1 cellular context compared by ENCODE assay signal in the genomic region with DNA sequence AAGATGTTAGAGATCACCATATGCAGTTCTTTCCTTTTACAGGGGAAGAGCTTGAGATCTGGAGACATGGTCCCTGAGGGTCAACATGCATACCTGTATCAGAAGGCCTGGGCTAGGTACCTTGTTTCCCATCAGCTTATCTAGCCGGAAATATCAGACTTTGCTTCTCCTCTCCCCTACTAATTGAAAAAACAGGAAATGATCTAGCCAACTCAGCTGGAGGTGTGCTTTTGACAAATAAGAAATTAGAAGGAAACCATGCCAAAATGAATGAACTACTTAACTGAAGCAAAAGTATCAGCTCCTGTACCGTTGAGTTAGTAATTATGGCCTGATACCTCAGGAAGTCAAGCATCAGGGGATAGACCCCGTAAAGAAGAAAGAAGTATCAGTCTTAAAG.
TF ChIP-seq lines count a peak whose summit lies in the region.

No MANE protein-coding gene starts in this region.

TF ChIP-seq in GM23338, 12 proteins besides CTCF, POLR2A, EP300 and RAD21 (continued from another document):
- TF ChIP-seq REST (IDR thresholded peaks at IDR 0.05; ENCODE audit: unreplicated experiment), result no peak
- no peak for TF ChIP-seq CREB1 (CRISPR knock-in tag; IDR thresholded peaks at IDR 0.05; ENCODE audit: low read depth)
- TF ChIP-seq EZH2 (IDR thresholded peaks at IDR 0.05; ENCODE audit: low read depth, unreplicated experiment), result no peak
- TF ChIP-seq POLR2AphosphoS5 (IDR thresholded peaks at IDR 0.05; ENCODE audit: low read depth), result no peak
- no peak for TF ChIP-seq EZH2phosphoT487 (IDR thresholded peaks at IDR 0.05; ENCODE audit: unreplicated experiment)
- TF ChIP-seq NANOG (IDR thresholded peaks at IDR 0.05; ENCODE audit: borderline replicate concordance), result no peak
- TF ChIP-seq, protein P1, sequence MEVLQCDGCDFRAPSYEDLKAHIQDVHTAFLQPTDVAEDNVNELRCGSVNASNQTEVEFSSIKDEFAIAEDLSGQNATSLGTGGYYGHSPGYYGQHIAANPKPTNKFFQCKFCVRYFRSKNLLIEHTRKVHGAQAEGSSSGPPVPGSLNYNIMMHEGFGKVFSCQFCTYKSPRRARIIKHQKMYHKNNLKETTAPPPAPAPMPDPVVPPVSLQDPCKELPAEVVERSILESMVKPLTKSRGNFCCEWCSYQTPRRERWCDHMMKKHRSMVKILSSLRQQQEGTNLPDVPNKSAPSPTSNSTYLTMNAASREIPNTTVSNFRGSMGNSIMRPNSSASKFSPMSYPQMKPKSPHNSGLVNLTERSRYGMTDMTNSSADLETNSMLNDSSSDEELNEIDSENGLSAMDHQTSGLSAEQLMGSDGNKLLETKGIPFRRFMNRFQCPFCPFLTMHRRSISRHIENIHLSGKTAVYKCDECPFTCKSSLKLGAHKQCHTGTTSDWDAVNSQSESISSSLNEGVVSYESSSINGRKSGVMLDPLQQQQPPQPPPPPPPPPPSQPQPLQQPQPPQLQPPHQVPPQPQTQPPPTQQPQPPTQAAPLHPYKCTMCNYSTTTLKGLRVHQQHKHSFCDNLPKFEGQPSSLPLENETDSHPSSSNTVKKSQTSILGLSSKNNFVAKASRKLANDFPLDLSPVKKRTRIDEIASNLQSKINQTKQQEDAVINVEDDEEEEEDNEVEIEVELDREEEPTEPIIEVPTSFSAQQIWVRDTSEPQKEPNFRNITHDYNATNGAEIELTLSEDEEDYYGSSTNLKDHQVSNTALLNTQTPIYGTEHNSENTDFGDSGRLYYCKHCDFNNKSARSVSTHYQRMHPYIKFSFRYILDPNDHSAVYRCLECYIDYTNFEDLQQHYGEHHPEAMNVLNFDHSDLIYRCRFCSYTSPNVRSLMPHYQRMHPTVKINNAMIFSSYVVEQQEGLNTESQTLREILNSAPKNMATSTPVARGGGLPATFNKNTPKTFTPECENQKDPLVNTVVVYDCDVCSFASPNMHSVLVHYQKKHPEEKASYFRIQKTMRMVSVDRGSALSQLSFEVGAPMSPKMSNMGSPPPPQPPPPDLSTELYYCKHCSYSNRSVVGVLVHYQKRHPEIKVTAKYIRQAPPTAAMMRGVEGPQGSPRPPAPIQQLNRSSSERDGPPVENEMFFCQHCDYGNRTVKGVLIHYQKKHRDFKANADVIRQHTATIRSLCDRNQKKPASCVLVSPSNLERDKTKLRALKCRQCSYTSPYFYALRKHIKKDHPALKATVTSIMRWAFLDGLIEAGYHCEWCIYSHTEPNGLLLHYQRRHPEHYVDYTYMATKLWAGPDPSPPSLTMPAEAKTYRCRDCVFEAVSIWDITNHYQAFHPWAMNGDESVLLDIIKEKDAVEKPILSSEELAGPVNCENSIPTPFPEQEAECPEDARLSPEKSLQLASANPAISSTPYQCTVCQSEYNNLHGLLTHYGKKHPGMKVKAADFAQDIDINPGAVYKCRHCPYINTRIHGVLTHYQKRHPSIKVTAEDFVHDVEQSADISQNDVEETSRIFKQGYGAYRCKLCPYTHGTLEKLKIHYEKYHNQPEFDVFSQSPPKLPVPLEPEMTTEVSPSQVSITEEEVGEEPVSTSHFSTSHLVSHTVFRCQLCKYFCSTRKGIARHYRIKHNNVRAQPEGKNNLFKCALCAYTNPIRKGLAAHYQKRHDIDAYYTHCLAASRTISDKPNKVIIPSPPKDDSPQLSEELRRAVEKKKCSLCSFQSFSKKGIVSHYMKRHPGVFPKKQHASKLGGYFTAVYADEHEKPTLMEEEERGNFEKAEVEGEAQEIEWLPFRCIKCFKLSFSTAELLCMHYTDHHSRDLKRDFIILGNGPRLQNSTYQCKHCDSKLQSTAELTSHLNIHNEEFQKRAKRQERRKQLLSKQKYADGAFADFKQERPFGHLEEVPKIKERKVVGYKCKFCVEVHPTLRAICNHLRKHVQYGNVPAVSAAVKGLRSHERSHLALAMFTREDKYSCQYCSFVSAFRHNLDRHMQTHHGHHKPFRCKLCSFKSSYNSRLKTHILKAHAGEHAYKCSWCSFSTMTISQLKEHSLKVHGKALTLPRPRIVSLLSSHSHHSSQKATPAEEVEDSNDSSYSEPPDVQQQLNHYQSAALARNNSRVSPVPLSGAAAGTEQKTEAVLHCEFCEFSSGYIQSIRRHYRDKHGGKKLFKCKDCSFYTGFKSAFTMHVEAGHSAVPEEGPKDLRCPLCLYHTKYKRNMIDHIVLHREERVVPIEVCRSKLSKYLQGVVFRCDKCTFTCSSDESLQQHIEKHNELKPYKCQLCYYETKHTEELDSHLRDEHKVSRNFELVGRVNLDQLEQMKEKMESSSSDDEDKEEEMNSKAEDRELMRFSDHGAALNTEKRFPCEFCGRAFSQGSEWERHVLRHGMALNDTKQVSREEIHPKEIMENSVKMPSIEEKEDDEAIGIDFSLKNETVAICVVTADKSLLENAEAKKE (CRISPR knock-in tag; IDR thresholded peaks at IDR 0.05), result no peak
- no peak for TF ChIP-seq ZNF331 (CRISPR knock-in tag; IDR thresholded peaks at IDR 0.05; ENCODE audit: low read depth)
- TF ChIP-seq JUNB (IDR thresholded peaks at IDR 0.05; ENCODE audit: unreplicated experiment), result no peak
- no peak for TF ChIP-seq ZNF114 (CRISPR knock-in tag; IDR thresholded peaks at IDR 0.05)
- TF ChIP-seq ETS1 (IDR thresholded peaks at IDR 0.05), result no peak
